2 cellular contexts compared by ENCODE assay signal in the genomic region with DNA sequence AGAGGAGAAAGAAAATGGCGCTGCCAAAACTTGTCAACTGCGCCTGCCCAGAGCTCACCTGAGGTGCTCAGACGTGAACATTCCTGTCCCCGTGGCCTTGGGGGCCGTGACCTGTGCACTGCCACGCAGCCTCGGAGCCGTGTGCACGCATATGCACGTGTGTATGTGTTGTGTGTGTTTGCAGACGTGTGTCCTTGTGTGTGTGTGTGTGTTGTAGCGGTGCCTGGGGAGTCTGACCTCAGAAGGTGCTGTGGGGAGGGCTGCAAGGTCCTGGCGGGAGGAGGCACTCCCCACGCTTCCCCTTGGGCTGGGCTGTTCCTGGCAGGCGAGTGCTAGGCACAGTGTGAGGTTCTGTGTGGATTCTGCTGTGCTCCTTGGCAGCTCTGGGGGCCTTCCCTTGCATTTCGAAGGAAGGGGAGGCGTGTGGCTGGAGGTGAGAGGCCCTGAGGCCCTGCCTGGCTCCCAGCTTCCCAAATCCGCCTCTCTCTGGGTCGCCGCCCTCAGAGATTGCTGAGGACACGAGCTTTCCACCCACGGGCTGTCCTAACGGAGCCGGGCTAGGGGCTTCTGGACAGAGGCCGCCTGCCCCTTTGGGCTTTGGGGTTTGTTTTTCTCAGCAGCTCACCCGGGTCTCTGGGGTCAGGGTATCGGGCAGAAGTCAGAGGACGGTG.
TF ChIP-seq lines count a peak whose summit lies in the region.

No MANE protein-coding gene starts in this region.

TF ChIP-seq in A549, 52 proteins besides CTCF, POLR2A, EP300 and RAD21:
- no peak for TF ChIP-seq MYC (IDR thresholded peaks at IDR 0.05; ENCODE audit: borderline replicate concordance, low read length)
- TF ChIP-seq RARB (CRISPR knock-in tag; IDR thresholded peaks at IDR 0.05), result no peak
- no peak for TF ChIP-seq CHD2 (IDR thresholded peaks at IDR 0.05; ENCODE audit: low read length, partially characterized antibody)
- TF ChIP-seq HOXB13 (CRISPR knock-in tag; IDR thresholded peaks at IDR 0.05; ENCODE audit: low read depth), result no peak
- TF ChIP-seq FOSL2 (IDR thresholded peaks at IDR 0.05), result no peak
- no peak for TF ChIP-seq FOSL2 (CRISPR knock-in tag; IDR thresholded peaks at IDR 0.05)
- no peak for TF ChIP-seq RFX5 (IDR thresholded peaks at IDR 0.05)
- no peak for TF ChIP-seq RNF2 (IDR thresholded peaks at IDR 0.05; ENCODE audit: borderline replicate concordance, low read depth)
- TF ChIP-seq ZNF302 (CRISPR knock-in tag; IDR thresholded peaks at IDR 0.05), result no peak
- no peak for TF ChIP-seq MAFK (IDR thresholded peaks at IDR 0.05; ENCODE audit: partially characterized antibody)
- no peak for TF ChIP-seq HMGXB4 (CRISPR knock-in tag; IDR thresholded peaks at IDR 0.05; ENCODE audit: borderline replicate concordance)
- TF ChIP-seq CHD4 (IDR thresholded peaks at IDR 0.05; ENCODE audit: borderline replicate concordance), result no peak
- TF ChIP-seq SMC3 (IDR thresholded peaks at IDR 0.05), result no peak
- TF ChIP-seq BHLHE40 (IDR thresholded peaks at IDR 0.05; ENCODE audit: low read depth, low read length), result no peak
- TF ChIP-seq KDM5A (IDR thresholded peaks at IDR 0.05), result no peak
- TF ChIP-seq BCL3 (IDR thresholded peaks at IDR 0.05), result no peak
TF ChIP-seq in A549: peak in this region for 0.

TF ChIP-seq in IMR-90, 13 proteins besides CTCF, POLR2A, EP300 and RAD21:
- no peak for TF ChIP-seq ELK1 (IDR thresholded peaks at IDR 0.05; ENCODE audit: borderline replicate concordance, low read depth, low read length)
- no peak for TF ChIP-seq MXI1 (IDR thresholded peaks at IDR 0.05; ENCODE audit: borderline replicate concordance, low read depth, low read length)
- no peak for TF ChIP-seq FOS (IDR thresholded peaks at IDR 0.05; ENCODE audit: low read depth, low read length)
- TF ChIP-seq CHD1 (IDR thresholded peaks at IDR 0.05; ENCODE audit: low read depth, low read length), result no peak
- TF ChIP-seq CEBPB (IDR thresholded peaks at IDR 0.05; ENCODE audit: low read depth, low read length), result no peak
- no peak for TF ChIP-seq MAZ (IDR thresholded peaks at IDR 0.05; ENCODE audit: borderline replicate concordance, low read depth, low read length)
- no peak for TF ChIP-seq BHLHE40 (IDR thresholded peaks at IDR 0.05; ENCODE audit: low read depth, low read length)
- no peak for TF ChIP-seq RCOR1 (IDR thresholded peaks at IDR 0.05; ENCODE audit: insufficient replicate concordance, low read length)
- TF ChIP-seq, protein P1, sequence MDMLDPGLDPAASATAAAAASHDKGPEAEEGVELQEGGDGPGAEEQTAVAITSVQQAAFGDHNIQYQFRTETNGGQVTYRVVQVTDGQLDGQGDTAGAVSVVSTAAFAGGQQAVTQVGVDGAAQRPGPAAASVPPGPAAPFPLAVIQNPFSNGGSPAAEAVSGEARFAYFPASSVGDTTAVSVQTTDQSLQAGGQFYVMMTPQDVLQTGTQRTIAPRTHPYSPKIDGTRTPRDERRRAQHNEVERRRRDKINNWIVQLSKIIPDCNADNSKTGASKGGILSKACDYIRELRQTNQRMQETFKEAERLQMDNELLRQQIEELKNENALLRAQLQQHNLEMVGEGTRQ (IDR thresholded peaks at IDR 0.05; ENCODE audit: low read depth, low read length), result no peak
- TF ChIP-seq MAFK (IDR thresholded peaks at IDR 0.05; ENCODE audit: low read depth, low read length), result no peak
- no peak for TF ChIP-seq RFX5 (IDR thresholded peaks at IDR 0.05; ENCODE audit: low read depth, low read length)
- no peak for TF ChIP-seq NFE2L2 (IDR thresholded peaks at IDR 0.05; ENCODE audit: low read depth, low read length)
- TF ChIP-seq SMC3 (IDR thresholded peaks at IDR 0.05; ENCODE audit: low read depth, low read length), result no peak
